In genomic region chr19:47540748-47541147, GRCh38 we compare ENCODE assay signal across 11 cellular contexts. TPM values are rescaled to one million over a fixed set of nuclear protein-coding genes. Genes with fewer than 3 reads are reported as not detected.
DNase-seq lines count a peak whose midpoint lies in the region; ATAC-seq, FAIRE-seq and TF ChIP-seq lines count a peak whose summit lies in the region.
"Had no signal": no experiment of that assay in that cellular context is flagged by ENCODE, and none has a peak within 500 bp of the region (broad histone marks: within the 10 kb centered on the region; RNA-seq: fewer than 3 reads in every experiment).

No MANE protein-coding gene starts in this region.

- H3K4me3 Mint-ChIP-seq in activated T-helper 1 cell treated with anti-CD3 and anti-CD28 coated beads, Interleukin-12 subunit alpha, Interleukin-12 subunit beta, Interleukin-2, Interleukin-4 antibody, amounts not matched to agents 30 ng/mL and 10 ng/mL and 1 ng/mL, durations not matched to agents 14 hours and 24 hours and 36 hours: no peak overlapping the region

- POLR2A ChIA-PET in HCT116 (lab: Charles Lee): no interaction called here
- POLR2A ChIA-PET in HepG2 (lab: Yijun Ruan, JAX): no interaction called here

- no peak for TF ChIP-seq EP300 in HepG2 (IDR thresholded peaks at IDR 0.05; ENCODE audit: low read depth in 2 of 2, low read length in 2 of 2)
- no peak for TF ChIP-seq EP300 in HepG2 (CRISPR knock-in tag; IDR thresholded peaks at IDR 0.05; ENCODE audit: borderline replicate concordance)

- intact Hi-C loops in HCT116 (cut with micrococcal nuclease) (no loop called here), HepG2 (cut with micrococcal nuclease; ENCODE audit: unreplicated experiment) (loop anchor here (2.0 kb wide), 1 partner anchor 158 kb away; no protein-coding TSS in a partner anchor)
- intact Hi-C loops in activated T-helper 1 cell treated with anti-CD3 and anti-CD28 coated beads, Interleukin-12 subunit alpha, Interleukin-12 subunit beta, Interleukin-2, Interleukin-4 antibody, amounts not matched to agents 30 ng/mL and 10 ng/mL and 1 ng/mL, durations not matched to agents 14 hours and 24 hours and 36 hours (cut with micrococcal nuclease): loop anchor here (1.0 kb wide), 1 partner anchor 22 kb away; no protein-coding TSS in a partner anchor

- H3K9me3 ChIP-seq in HCT116 (ENCODE audit: control insufficient read depth in 1 of 2, insufficient read depth in 1 of 2, low read depth in 1 of 2, low read length in 2 of 2) (no peaks in the 10 kb centered on the region), HepG2 (ENCODE audit: low read length) (no peaks in the 10 kb centered on the region)
- H3K9me3 ChIP-seq: neutrophil had no signal

- H2AFZ ChIP-seq in HCT116 (ENCODE audit: low read depth, low read length, poor library complexity, severe bottlenecking) (no peak overlapping the region), HepG2 (ENCODE audit: low read length) (no peak overlapping the region)

- H3K36me3 ChIP-seq in HCT116 (ENCODE audit: control insufficient read depth in 1 of 2, insufficient read depth in 2 of 2, low read length in 2 of 2) (no peaks in the 10 kb centered on the region), HepG2 (replicated peaks in 1 of 2; ENCODE audit: control insufficient read depth in 1 of 2, insufficient read depth in 2 of 2, low read length in 2 of 2) (no peaks in the 10 kb centered on the region)
- H3K36me3 ChIP-seq: neutrophil had no signal

- TF ChIP-seq POLR2A in HCT116 (IDR thresholded peaks at IDR 0.05; ENCODE audit: borderline replicate concordance, extremely low read depth, insufficient read depth, insufficient read length) (no peak), HepG2 (IDR thresholded peaks at IDR 0.05; ENCODE audit: insufficient read depth in 1 of 2, low read depth in 2 of 2, low read length in 2 of 2) (no peak)

- H3K9ac ChIP-seq in HCT116 (ENCODE audit: low read length) (no peak overlapping the region), HepG2 (ENCODE audit: insufficient read depth, low read depth, low read length) (no peak overlapping the region)

- H3K4me3 ChIP-seq in AG09309 (ENCODE audit: control insufficient read depth, low read depth, low read length) (no peak overlapping the region), HCT116 (replicated peaks in 1 of 2; ENCODE audit: low read depth in 1 of 2, low read length in 2 of 2) (no peak overlapping the region), HepG2 (replicated peaks in 1 of 3; ENCODE audit: insufficient read depth in 1 of 3, low read depth in 2 of 3, low read length in 3 of 3) (no peak overlapping the region)

- no TSS peak for BruUV-seq in HCT116 (replicated peaks; lab: Mats Ljungman, UMichigan)
- no TSS peak for BruUV-seq in HepG2 (replicated peaks; lab: Mats Ljungman, UMichigan)

- H3K9me2 ChIP-seq in HCT116 (ENCODE audit: insufficient read depth): no peaks in the 10 kb centered on the region

- ATAC-seq in HCT116 (no peak), HepG2 (0 out of 3 replicates have a peak, but pooled peaks have one; percentile 35)

- H3K27ac ChIP-seq in HCT116 (ENCODE audit: low read depth, low read length) (no peak overlapping the region), HepG2 (ENCODE audit: extremely low read length, insufficient read depth, low read length) (no peak overlapping the region)
- H3K27ac ChIP-seq: neutrophil had no signal

- WGBS in HepG2 (ENCODE audit: low lambda C conversion rate): 23% methylated on average over 4 of the region's 4 CpGs

- CTCF ChIA-PET in HCT116 (lab: Charles Lee) (interaction anchor here (0.6 kb wide), 1 partner anchor 15 kb away, joined by 3 read pairs; no protein-coding TSS in a partner anchor), HepG2 (lab: Yijun Ruan, JAX; ENCODE audit: low intra/inter-chr PET ratio, low total read pairs) (interaction anchor here (1.2 kb wide), 1 partner anchor 157 kb away, joined by 8 read pairs; no protein-coding TSS in a partner anchor)

- H3K4me1 ChIP-seq in HCT116 (ENCODE audit: control insufficient read depth in 1 of 2, insufficient read depth in 2 of 2, low read length in 2 of 2) (no peaks in the 10 kb centered on the region), HepG2 (ENCODE audit: insufficient read depth, low read length) (no peaks in the 10 kb centered on the region)

- in situ Hi-C loops in HepG2 (cut with HindIII; ENCODE audit: extremely low pct_ligation_motif_present, low pct_unique_long_range_greater_than_20kb): loop anchor here (5.0 kb wide), 1 partner anchor 157 kb away; no protein-coding TSS in a partner anchor

- H4K20me1 ChIP-seq in HCT116 (ENCODE audit: insufficient read depth): no peaks in the 10 kb centered on the region
- no peaks in the 10 kb centered on the region for H4K20me1 ChIP-seq in HepG2 (ENCODE audit: insufficient read depth, low read length)

- no peaks in the 10 kb centered on the region for H3K79me2 ChIP-seq in HCT116 (ENCODE audit: insufficient read depth, low read length)
- H3K79me2 ChIP-seq in HepG2 (ENCODE audit: insufficient read depth, low read length): no peaks in the 10 kb centered on the region

- H3K4me2 ChIP-seq in HCT116 (ENCODE audit: low read length): no peak overlapping the region
- no peak overlapping the region for H3K4me2 ChIP-seq in HepG2 (ENCODE audit: low read depth, low read length)

- TF ChIP-seq CTCF in AG09309 (IDR thresholded peaks at IDR 0.05; ENCODE audit: control insufficient read depth, insufficient read depth, low read depth, low read length, missing control alignments): peak; percentile 63
- TF ChIP-seq CTCF in HCT116 (IDR thresholded peaks at IDR 0.05 in 2 of 3, conservative IDR thresholded peaks at IDR 0.05 in 1 of 3; ENCODE audit: borderline replicate concordance in 1 of 3, insufficient read depth in 1 of 3, low read depth in 2 of 3, low read length in 2 of 3): 0 out of 6 replicates have a peak, but pooled peaks of 1 of the 3 experiments have one; percentile 2
- TF ChIP-seq CTCF in HepG2 (CRISPR knock-in tag; IDR thresholded peaks at IDR 0.05): peak; percentile 45

- no peaks in the 10 kb centered on the region for H3K27me3 ChIP-seq in HCT116 (ENCODE audit: insufficient read depth, low read length)
- H3K27me3 ChIP-seq in HepG2 (ENCODE audit: control insufficient read depth in 1 of 2, insufficient read depth in 2 of 2, low read length in 2 of 2): peaks cover 6 to 30% of the 10 kb centered on the region in 2 experiments; a peak in 4 of 5 replicates

- RAD21 ChIA-PET in HCT116 (lab: Charles Lee; ENCODE audit: low non-redundant PET in 1 of 2, low total read pairs in 2 of 2, uncharacterized antibody in 2 of 2, unreplicated experiment in 2 of 2): no interaction called here

- H3K27ac Mint-ChIP-seq in activated T-helper 1 cell treated with anti-CD3 and anti-CD28 coated beads, Interleukin-12 subunit alpha, Interleukin-12 subunit beta, Interleukin-2, Interleukin-4 antibody, amounts not matched to agents 30 ng/mL and 10 ng/mL and 1 ng/mL, durations not matched to agents 14 hours and 24 hours and 36 hours: peak overlapping the region; percentile 72

- FAIRE-seq in HepG2 (lab: Jason Lieb, UNC): peak; percentile 8

- peak; percentile 11 for DNase-seq in AG09309 (ENCODE audit: low read depth)
- DNase-seq in HCT116 (ENCODE audit: low read depth, low spot score): no peak
- no peak for DNase-seq in activated T-helper 1 cell treated with anti-CD3 and anti-CD28 coated beads, Interleukin-12 subunit alpha, Interleukin-12 subunit beta, Interleukin-2, Interleukin-4 antibody, amounts not matched to agents 30 ng/mL and 10 ng/mL and 1 ng/mL, durations not matched to agents 14 hours and 24 hours and 36 hours (ENCODE audit: low spot score)
- peak; percentile 31 for DNase-seq in HepG2 (ENCODE audit: low spot score)
- DNase-seq in occipital lobe (lab: John Stamatoyannopoulos, UW): no peak
- no peak for DNase-seq in DMS153 treated with DMSO at 0.1 percent for 48 hours (lab: John Stamatoyannopoulos, UW; ENCODE audit: unreplicated experiment)
- DNase-seq in NCI-H2029 treated with DMSO at 0.1 percent for 48 hours (lab: John Stamatoyannopoulos, UW): no peak
- no peak for DNase-seq in COLO829 (ENCODE audit: low spot score)
- DNase-seq: GF-D8, NCI-H2081 had no signal

- H3K36me3 Mint-ChIP-seq in activated T-helper 1 cell treated with anti-CD3 and anti-CD28 coated beads, Interleukin-12 subunit alpha, Interleukin-12 subunit beta, Interleukin-2, Interleukin-4 antibody, amounts not matched to agents 30 ng/mL and 10 ng/mL and 1 ng/mL, durations not matched to agents 14 hours and 24 hours and 36 hours (ENCODE audit: low read depth): no peaks in the 10 kb centered on the region

- H3K4me1 Mint-ChIP-seq in activated T-helper 1 cell treated with anti-CD3 and anti-CD28 coated beads, Interleukin-12 subunit alpha, Interleukin-12 subunit beta, Interleukin-2, Interleukin-4 antibody, amounts not matched to agents 30 ng/mL and 10 ng/mL and 1 ng/mL, durations not matched to agents 14 hours and 24 hours and 36 hours (ENCODE audit: low read depth): peaks cover 13% of the 10 kb centered on the region

- no peaks in the 10 kb centered on the region for H3K9me3 Mint-ChIP-seq in activated T-helper 1 cell treated with anti-CD3 and anti-CD28 coated beads, Interleukin-12 subunit alpha, Interleukin-12 subunit beta, Interleukin-2, Interleukin-4 antibody, amounts not matched to agents 30 ng/mL and 10 ng/mL and 1 ng/mL, durations not matched to agents 14 hours and 24 hours and 36 hours

- peaks cover 5% of the 10 kb centered on the region for H3K27me3 Mint-ChIP-seq in activated T-helper 1 cell treated with anti-CD3 and anti-CD28 coated beads, Interleukin-12 subunit alpha, Interleukin-12 subunit beta, Interleukin-2, Interleukin-4 antibody, amounts not matched to agents 30 ng/mL and 10 ng/mL and 1 ng/mL, durations not matched to agents 14 hours and 24 hours and 36 hours (ENCODE audit: insufficient read depth)

- 0 out of 2 replicates have a peak, but pooled peaks have one; percentile 2 for TF ChIP-seq RAD21 in HCT116 (IDR thresholded peaks at IDR 0.05; ENCODE audit: low read depth)
- TF ChIP-seq RAD21 in HepG2 (CRISPR knock-in tag; IDR thresholded peaks at IDR 0.05): no peak

RNA-seq across cellular contexts. Expression of gene NAPA, which starts 25.9 kb away (rescaled TPM):
- 58.8 TPM for total RNA-seq in HCT116 (2021; ENCODE audit: unreplicated experiment)
- polyA plus RNA-seq in HCT116 (2012): 42.8 and 45.3 TPM in 2 replicates
- total RNA-seq in activated T-helper 1 cell treated with anti-CD3 and anti-CD28 coated beads, Interleukin-12 subunit alpha, Interleukin-12 subunit beta, Interleukin-2, Interleukin-4 antibody, amounts not matched to agents 30 ng/mL and 10 ng/mL and 1 ng/mL, durations not matched to agents 14 hours and 24 hours and 36 hours: 66.4 and 68.7 TPM in 2 replicates
- 32.6 and 36.5 TPM in 2 replicates for total RNA-seq in HepG2 (2016; rRNA removed; fragmentation: Illumina TruSeq; extraction: Trizol)
- total RNA-seq in HepG2 (2016; cell fraction: cytosol; rRNA removed; fragmentation: Illumina TruSeq; extraction: Trizol; ENCODE audit: low read depth): 10.7 and 16.6 TPM in 2 replicates
- 32.5 and 33.2 TPM in 2 replicates for total RNA-seq in HepG2 (2016; cell fraction: insoluble cytoplasmic fraction; rRNA removed; fragmentation: Illumina TruSeq; extraction: Trizol)
- total RNA-seq in HepG2 (2016; cell fraction: membrane; rRNA removed; fragmentation: Illumina TruSeq; extraction: Trizol): 17.7 and 25.0 TPM in 2 replicates
- total RNA-seq in HepG2 (2016; cell fraction: nucleus; rRNA removed; fragmentation: Illumina TruSeq; extraction: Trizol): 19.1 and 19.4 TPM in 2 replicates
- 65.9 and 74.4 TPM in 2 replicates for polyA plus RNA-seq in HepG2 (2011; rRNA removed)
- 50.7 and 64.2 TPM in 2 replicates for polyA plus RNA-seq in HepG2 (2011; cell fraction: cytosol; rRNA removed)
- 64.5 and 68.0 TPM in 2 replicates for polyA plus RNA-seq in HepG2 (2011; cell fraction: nucleus; rRNA removed)
- polyA plus RNA-seq in HepG2 (2012): 39.7 and 50.3 TPM in 2 replicates
- 18.1 and 25.6 TPM in 2 replicates for polyA plus RNA-seq in HepG2 (2016; cell fraction: cytosol; fragmentation: Illumina TruSeq; extraction: Trizol; ENCODE audit: low read depth)
- polyA plus RNA-seq in HepG2 (2016; cell fraction: insoluble cytoplasmic fraction; fragmentation: Illumina TruSeq; extraction: Trizol; ENCODE audit: low read depth): 52.2 and 60.3 TPM in 2 replicates
- 32.1 and 34.6 TPM in 2 replicates for polyA plus RNA-seq in HepG2 (2016; cell fraction: membrane; fragmentation: Illumina TruSeq; extraction: Trizol; ENCODE audit: low read depth)
- polyA plus RNA-seq in HepG2 (2016; cell fraction: nucleus; fragmentation: Illumina TruSeq; extraction: Trizol; ENCODE audit: insufficient read depth, low read depth): 41.7 and 44.1 TPM in 2 replicates
- 73.3 and 108 TPM in 2 replicates for polyA minus RNA-seq in HepG2 (2011; rRNA and poly(A)+ RNA removed; ENCODE audit: low replicate concordance)
- polyA minus RNA-seq in HepG2 (2011; cell fraction: cytosol; rRNA and poly(A)+ RNA removed): 36.3 and 43.3 TPM in 2 replicates
- polyA minus RNA-seq in HepG2 (2011; cell fraction: nucleus; rRNA and poly(A)+ RNA removed): 20.6 and 26.2 TPM in 2 replicates
- total RNA-seq in occipital lobe: 26.8 TPM

RNA-seq across cellular contexts. Expression of gene ZNF541, which starts 32.2 kb away (rescaled TPM):
- total RNA-seq in HCT116 (2021; ENCODE audit: unreplicated experiment): not detected
- not detected in 2 replicates for polyA plus RNA-seq in HCT116 (2012)
- total RNA-seq in activated T-helper 1 cell treated with anti-CD3 and anti-CD28 coated beads, Interleukin-12 subunit alpha, Interleukin-12 subunit beta, Interleukin-2, Interleukin-4 antibody, amounts not matched to agents 30 ng/mL and 10 ng/mL and 1 ng/mL, durations not matched to agents 14 hours and 24 hours and 36 hours: 0.05 and 0.39 TPM in 2 replicates
- 0.04 TPM in 1 of 2 replicates, not detected in the other for total RNA-seq in HepG2 (2016; rRNA removed; fragmentation: Illumina TruSeq; extraction: Trizol)
- total RNA-seq in HepG2 (2016; cell fraction: cytosol; rRNA removed; fragmentation: Illumina TruSeq; extraction: Trizol; ENCODE audit: low read depth): not detected in 2 replicates
- total RNA-seq in HepG2 (2016; cell fraction: insoluble cytoplasmic fraction; rRNA removed; fragmentation: Illumina TruSeq; extraction: Trizol): not detected in 2 replicates
- 0.09 TPM in 1 of 2 replicates, not detected in the other for total RNA-seq in HepG2 (2016; cell fraction: membrane; rRNA removed; fragmentation: Illumina TruSeq; extraction: Trizol)
- total RNA-seq in HepG2 (2016; cell fraction: nucleus; rRNA removed; fragmentation: Illumina TruSeq; extraction: Trizol): not detected in 2 replicates
- 0.03 and 0.08 TPM in 2 replicates for polyA plus RNA-seq in HepG2 (2011; rRNA removed)
- 0.07 and 0.08 TPM in 2 replicates for polyA plus RNA-seq in HepG2 (2011; cell fraction: cytosol; rRNA removed)
- polyA plus RNA-seq in HepG2 (2011; cell fraction: nucleus; rRNA removed): not detected in 2 replicates
- polyA plus RNA-seq in HepG2 (2012): 0.17 TPM in 1 of 2 replicates, not detected in the other
- 0.05 TPM in 1 of 2 replicates, not detected in the other for polyA plus RNA-seq in HepG2 (2016; cell fraction: cytosol; fragmentation: Illumina TruSeq; extraction: Trizol; ENCODE audit: low read depth)
- polyA plus RNA-seq in HepG2 (2016; cell fraction: insoluble cytoplasmic fraction; fragmentation: Illumina TruSeq; extraction: Trizol; ENCODE audit: low read depth): not detected in 2 replicates
- not detected in 2 replicates for polyA plus RNA-seq in HepG2 (2016; cell fraction: membrane; fragmentation: Illumina TruSeq; extraction: Trizol; ENCODE audit: low read depth)
- polyA plus RNA-seq in HepG2 (2016; cell fraction: nucleus; fragmentation: Illumina TruSeq; extraction: Trizol; ENCODE audit: insufficient read depth, low read depth): not detected in 2 replicates
- polyA minus RNA-seq in HepG2 (2011; rRNA and poly(A)+ RNA removed; ENCODE audit: low replicate concordance): not detected in 2 replicates
- polyA minus RNA-seq in HepG2 (2011; cell fraction: cytosol; rRNA and poly(A)+ RNA removed): not detected in 2 replicates
- polyA minus RNA-seq in HepG2 (2011; cell fraction: nucleus; rRNA and poly(A)+ RNA removed): not detected in 2 replicates
- not detected for total RNA-seq in occipital lobe

RNA-seq across cellular contexts. Expression of gene KPTN, which starts 56.7 kb away (rescaled TPM):
- total RNA-seq in HCT116 (2021; ENCODE audit: unreplicated experiment) (23.8 TPM), HepG2 (2016; rRNA removed; fragmentation: Illumina TruSeq; extraction: Trizol) (8.4 and 9.1 TPM in 2 replicates), occipital lobe (4.2 TPM)
- 21.3 and 27.5 TPM in 2 replicates for polyA plus RNA-seq in HCT116 (2012)
- 9.6 and 10.8 TPM in 2 replicates for total RNA-seq in activated T-helper 1 cell treated with anti-CD3 and anti-CD28 coated beads, Interleukin-12 subunit alpha, Interleukin-12 subunit beta, Interleukin-2, Interleukin-4 antibody, amounts not matched to agents 30 ng/mL and 10 ng/mL and 1 ng/mL, durations not matched to agents 14 hours and 24 hours and 36 hours
- 2.8 and 3.3 TPM in 2 replicates for total RNA-seq in HepG2 (2016; cell fraction: cytosol; rRNA removed; fragmentation: Illumina TruSeq; extraction: Trizol; ENCODE audit: low read depth)
- 8.2 and 10.6 TPM in 2 replicates for total RNA-seq in HepG2 (2016; cell fraction: insoluble cytoplasmic fraction; rRNA removed; fragmentation: Illumina TruSeq; extraction: Trizol)
- total RNA-seq in HepG2 (2016; cell fraction: membrane; rRNA removed; fragmentation: Illumina TruSeq; extraction: Trizol): 4.2 and 6.5 TPM in 2 replicates
- 9.8 and 13.4 TPM in 2 replicates for total RNA-seq in HepG2 (2016; cell fraction: nucleus; rRNA removed; fragmentation: Illumina TruSeq; extraction: Trizol)
- polyA plus RNA-seq in HepG2 (2011; rRNA removed): 13.3 and 17.6 TPM in 2 replicates
- polyA plus RNA-seq in HepG2 (2011; cell fraction: cytosol; rRNA removed): 8.3 and 11.4 TPM in 2 replicates
- 48.6 and 50.4 TPM in 2 replicates for polyA plus RNA-seq in HepG2 (2011; cell fraction: nucleus; rRNA removed)
- polyA plus RNA-seq in HepG2 (2012): 9.8 and 14.4 TPM in 2 replicates
- 4.3 and 5.1 TPM in 2 replicates for polyA plus RNA-seq in HepG2 (2016; cell fraction: cytosol; fragmentation: Illumina TruSeq; extraction: Trizol; ENCODE audit: low read depth)
- 14.4 and 17.5 TPM in 2 replicates for polyA plus RNA-seq in HepG2 (2016; cell fraction: insoluble cytoplasmic fraction; fragmentation: Illumina TruSeq; extraction: Trizol; ENCODE audit: low read depth)
- polyA plus RNA-seq in HepG2 (2016; cell fraction: membrane; fragmentation: Illumina TruSeq; extraction: Trizol; ENCODE audit: low read depth): 5.2 and 7.2 TPM in 2 replicates
- polyA plus RNA-seq in HepG2 (2016; cell fraction: nucleus; fragmentation: Illumina TruSeq; extraction: Trizol; ENCODE audit: insufficient read depth, low read depth): 29.6 and 30.0 TPM in 2 replicates
- 8.3 and 15.8 TPM in 2 replicates for polyA minus RNA-seq in HepG2 (2011; rRNA and poly(A)+ RNA removed; ENCODE audit: low replicate concordance)
- 5.2 TPM in 2 replicates for polyA minus RNA-seq in HepG2 (2011; cell fraction: cytosol; rRNA and poly(A)+ RNA removed)
- polyA minus RNA-seq in HepG2 (2011; cell fraction: nucleus; rRNA and poly(A)+ RNA removed): 3.2 and 5.5 TPM in 2 replicates

Comparison
In these comparisons a context has a peak if more than half of its experiments do, and no peak if none do; other contexts are left out.
1. DNase-seq: peak in AG09309 (single experiment) and HepG2 (single experiment); none in HCT116 (single experiment), activated T-helper 1 cell treated with anti-CD3 and anti-CD28 coated beads, Interleukin-12 subunit alpha, Interleukin-12 subunit beta, Interleukin-2, Interleukin-4 antibody, amounts not matched to agents 30 ng/mL and 10 ng/mL and 1 ng/mL, durations not matched to agents 14 hours and 24 hours and 36 hours (single experiment), occipital lobe (single experiment), DMS153 treated with DMSO at 0.1 percent for 48 hours (single experiment), NCI-H2029 treated with DMSO at 0.1 percent for 48 hours (single experiment) and COLO829 (single experiment).